Comparison of ENCODE assay signal across 14 cellular contexts in genomic region chr19:18308948-18309325, GRCh38. TPM values are rescaled to one million over a fixed set of nuclear protein-coding genes. Genes with fewer than 3 reads are reported as not detected.
DNase-seq lines count a peak whose midpoint lies in the region; TF ChIP-seq lines count a peak whose summit lies in the region.
"Had no signal": no experiment of that assay in that cellular context is flagged by ENCODE, and none has a peak within 500 bp of the region (broad histone marks: within the 10 kb centered on the region; RNA-seq: fewer than 3 reads in every experiment).

No MANE protein-coding gene starts in this region.

- POLR2A ChIA-PET in activated CD4-positive, alpha-beta memory T cell treated with anti-CD3 and anti-CD28 coated beads, Interleukin-2, amount 10 ng/mL, durations not matched to agents 7 days and 5 days (lab: Charles Lee): interaction anchor here (1.7 to 25.3 kb wide), 3 partner anchors 10 to 28 kb away, joined by 8 to 1184 read pairs (median 335); partner anchors contain the start of genes IQCN, JUND and LSM4

- intact Hi-C loops in spleen (cut with DNase I; ENCODE audit: low total_unique reads): no loop called here

- TF ChIP-seq POLR2A in spleen (IDR thresholded peaks at IDR 0.05): no peak

- H3K4me3 ChIP-seq in BLaER1: no peak overlapping the region
- no peak overlapping the region; a peak in 1 of 20 replicates for H3K4me3 ChIP-seq in BLaER1 treated with 17β-estradiol and CSF1 and Interleukin-3, amounts not matched to agents 10 nM and 100 nM
- H3K4me3 ChIP-seq in spleen: no peak overlapping the region

- H3K9me3 Mint-ChIP-seq in activated CD4-positive, alpha-beta memory T cell treated with anti-CD3 and anti-CD28 coated beads, Interleukin-2, amount 10 ng/mL, durations not matched to agents 7 days and 5 days: no peaks in the 10 kb centered on the region

- DNase-seq in activated CD4-positive, alpha-beta memory T cell treated with anti-CD3 and anti-CD28 coated beads, Interleukin-2, amount 10 ng/mL, durations not matched to agents 7 days and 5 days: no peak
- DNase-seq in spleen: peak; percentile 73
- DNase-seq in activated CD4-positive, CD25-positive, alpha-beta regulatory T cell (lab: John Stamatoyannopoulos, UW): no peak
- no peak for DNase-seq in NCI-H748 (lab: John Stamatoyannopoulos, UW; ENCODE audit: unreplicated experiment)
- no peak for DNase-seq in NOMO-1 treated with DMSO at 0.1 percent for 48 hours (lab: John Stamatoyannopoulos, UW; ENCODE audit: unreplicated experiment)
- DNase-seq: DMS 273 treated with DMSO at 0.1 percent for 48 hours, HCEC 1CT, IMR-90, NCI-H187 treated with DMSO at 0.1 percent for 48 hours, NCI-H446, NCI-H774, Right ventricle myocardium superior had no signal

- 60 to 85% (median 81%) methylated on average over 7 of the region's 7 CpGs for WGBS in spleen, 5 donors

- no peaks in the 10 kb centered on the region; the same call in 1 of the 2 replicates for H4K20me1 ChIP-seq in BLaER1
- H4K20me1 ChIP-seq in BLaER1 treated with 17β-estradiol and CSF1 and Interleukin-3, amounts not matched to agents 10 nM and 100 nM: peaks cover 0 to 13% (median 0%) of the 10 kb centered on the region in 11 experiments; a peak in 4 of 22 replicates

- H3K36me3 ChIP-seq in BLaER1: peaks cover 61% of the 10 kb centered on the region
- peaks cover 47 to 67% (median 57%) of the 10 kb centered on the region in 11 experiments for H3K36me3 ChIP-seq in BLaER1 treated with 17β-estradiol and CSF1 and Interleukin-3, amounts not matched to agents 10 nM and 100 nM
- peaks cover 0 to 78% (median 32%) of the 10 kb centered on the region in 6 donors for H3K36me3 ChIP-seq in spleen

- no peak overlapping the region for H3K27ac Mint-ChIP-seq in activated CD4-positive, alpha-beta memory T cell treated with anti-CD3 and anti-CD28 coated beads, Interleukin-2, amount 10 ng/mL, durations not matched to agents 7 days and 5 days

- H3K27ac ChIP-seq in BLaER1 (peak overlapping the region; percentile 95), spleen (peak overlapping the region in 7 of 8 donors; percentile 7 to 99 (median 95))
- peak overlapping the region in 7 of 11 experiments; percentile 40 to 99 (median 95); a peak in 9 of 22 replicates for H3K27ac ChIP-seq in BLaER1 treated with 17β-estradiol and CSF1 and Interleukin-3, amounts not matched to agents 10 nM and 100 nM

- CTCF ChIA-PET in activated CD4-positive, alpha-beta memory T cell treated with anti-CD3 and anti-CD28 coated beads, Interleukin-2, amount 10 ng/mL, durations not matched to agents 7 days and 5 days (lab: Charles Lee): interaction anchor here (1.1 to 3.4 kb wide), 2 partner anchors 8 to 29 kb away, joined by 4 to 46 read pairs; partner anchors contain the start of gene JUND

- H3K4me1 ChIP-seq in BLaER1: peaks cover 61% of the 10 kb centered on the region
- peaks cover 52 to 71% (median 56%) of the 10 kb centered on the region in 10 experiments for H3K4me1 ChIP-seq in BLaER1 treated with 17β-estradiol and CSF1 and Interleukin-3, amounts not matched to agents 10 nM and 100 nM
- peaks cover 37 to 89% (median 69%) of the 10 kb centered on the region in 6 donors for H3K4me1 ChIP-seq in spleen

- peaks cover 60% of the 10 kb centered on the region for H3K36me3 Mint-ChIP-seq in activated CD4-positive, alpha-beta memory T cell treated with anti-CD3 and anti-CD28 coated beads, Interleukin-2, amount 10 ng/mL, durations not matched to agents 7 days and 5 days (ENCODE audit: low read depth)

- peaks cover 42% of the 10 kb centered on the region for H3K4me1 Mint-ChIP-seq in activated CD4-positive, alpha-beta memory T cell treated with anti-CD3 and anti-CD28 coated beads, Interleukin-2, amount 10 ng/mL, durations not matched to agents 7 days and 5 days

- peak overlapping the region; percentile 13 for H3K4me3 Mint-ChIP-seq in activated CD4-positive, alpha-beta memory T cell treated with anti-CD3 and anti-CD28 coated beads, Interleukin-2, amount 10 ng/mL, durations not matched to agents 7 days and 5 days

- H3K4me2 ChIP-seq in BLaER1: peak overlapping the region; percentile 98
- H3K4me2 ChIP-seq in BLaER1 treated with 17β-estradiol and CSF1 and Interleukin-3, amounts not matched to agents 10 nM and 100 nM: peak overlapping the region in 9 of 11 experiments; percentile 88 to 99 (median 95); a peak in 18 of 22 replicates

- no peaks in the 10 kb centered on the region for H3K27me3 ChIP-seq in BLaER1
- H3K27me3 ChIP-seq in BLaER1 treated with 17β-estradiol and CSF1 and Interleukin-3, amounts not matched to agents 10 nM and 100 nM: no peaks in the 10 kb centered on the region
- no peaks in the 10 kb centered on the region for H3K27me3 ChIP-seq in spleen (replicated peaks in 1 of 7)

- no peak for TF ChIP-seq CTCF in spleen (IDR thresholded peaks at IDR 0.05 in 8 of 11, conservative IDR thresholded peaks at IDR 0.05 in 3 of 11)

- H3K27me3 Mint-ChIP-seq in activated CD4-positive, alpha-beta memory T cell treated with anti-CD3 and anti-CD28 coated beads, Interleukin-2, amount 10 ng/mL, durations not matched to agents 7 days and 5 days: no peaks in the 10 kb centered on the region

- H3K9me3 ChIP-seq in BLaER1 (no peaks in the 10 kb centered on the region), spleen (no peaks in the 10 kb centered on the region)
- no peaks in the 10 kb centered on the region for H3K9me3 ChIP-seq in BLaER1 treated with 17β-estradiol and CSF1 and Interleukin-3, amounts not matched to agents 10 nM and 100 nM (replicated peaks in 1 of 11)

- H3K9ac ChIP-seq in BLaER1: peak overlapping the region; percentile 88; the same call in 1 of the 2 replicates
- H3K9ac ChIP-seq in BLaER1 treated with 17β-estradiol and CSF1 and Interleukin-3, amounts not matched to agents 10 nM and 100 nM: peak overlapping the region in 7 of 11 experiments; percentile 44 to 93 (median 87); a peak in 11 of 22 replicates

RNA-seq across cellular contexts. Expression of gene LSM4, which starts 13.9 kb away (rescaled TPM):
- total RNA-seq in activated CD4-positive, alpha-beta memory T cell treated with anti-CD3 and anti-CD28 coated beads, Interleukin-2, amount 10 ng/mL, durations not matched to agents 7 days and 5 days: 100 to 1,000 TPM; 180 to 186 TPM
- 10 to 100 TPM; 55.8 to 86.5 (median 65.1) TPM for total RNA-seq in spleen
- polyA plus RNA-seq in spleen: 100 to 1,000 TPM in 2 of 3 donors, 10 to 100 TPM in 1; 91.6 to 192 (median 151) TPM

RNA-seq across cellular contexts. Expression of gene JUND, which starts 27.5 kb away (rescaled TPM):
- total RNA-seq in activated CD4-positive, alpha-beta memory T cell treated with anti-CD3 and anti-CD28 coated beads, Interleukin-2, amount 10 ng/mL, durations not matched to agents 7 days and 5 days: 100 to 1,000 TPM; 390 to 402 TPM
- total RNA-seq in spleen: 100 to 1,000 TPM; 119 to 232 (median 159) TPM
- 10 to 100 TPM; 47.5 to 86.5 (median 75.6) TPM for polyA plus RNA-seq in spleen

RNA-seq across cellular contexts. Expression of gene PGPEP1, which starts 31.5 kb away (rescaled TPM):
- 10 to 100 TPM; 42.7 to 44.0 TPM for total RNA-seq in activated CD4-positive, alpha-beta memory T cell treated with anti-CD3 and anti-CD28 coated beads, Interleukin-2, amount 10 ng/mL, durations not matched to agents 7 days and 5 days
- 10 to 100 TPM; 20.2 to 65.6 (median 45.1) TPM for total RNA-seq in spleen
- 10 to 100 TPM in 1 of 3 donors, 1 to 10 TPM in 2; 9.3 to 17.3 (median 9.6) TPM for polyA plus RNA-seq in spleen

RNA-seq across cellular contexts. Expression of gene IQCN, which starts 34.7 kb away (rescaled TPM):
- 1 to 10 TPM; 1.6 to 1.7 TPM for total RNA-seq in activated CD4-positive, alpha-beta memory T cell treated with anti-CD3 and anti-CD28 coated beads, Interleukin-2, amount 10 ng/mL, durations not matched to agents 7 days and 5 days
- 10 to 100 TPM in 3 of 7 donors, 1 to 10 TPM in 4; 4.7 to 17.1 (median 8.6) TPM for total RNA-seq in spleen
- 10 to 100 TPM in 1 of 3 donors, 1 to 10 TPM in 2; 1.4 to 15.6 (median 7.8) TPM for polyA plus RNA-seq in spleen
